8 cellular contexts compared by ENCODE assay signal in the genomic region with DNA sequence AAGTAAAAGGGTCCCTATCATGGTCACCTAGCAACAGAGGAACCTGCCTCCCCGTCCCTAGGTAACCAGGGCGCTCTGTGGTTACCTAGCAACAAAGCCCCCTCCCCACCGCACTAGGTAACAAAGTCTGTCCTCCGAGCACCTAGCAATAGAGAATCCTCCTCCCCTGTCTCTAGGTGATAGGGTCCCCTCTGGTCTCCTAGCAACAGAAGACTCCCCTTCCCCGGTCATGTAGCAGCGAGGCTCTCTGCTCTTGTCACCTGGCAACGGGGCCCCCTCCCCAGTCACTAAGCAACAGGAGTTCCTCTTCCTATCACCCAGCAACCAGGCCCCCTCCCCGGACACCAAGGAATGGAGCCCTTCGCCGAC. TPM values are rescaled to one million over a fixed set of nuclear protein-coding genes. Genes with fewer than 3 reads are reported as not detected.
DNase-seq lines count a peak whose midpoint lies in the region; TF ChIP-seq lines count a peak whose summit lies in the region.

No MANE protein-coding gene starts in this region.

- H3K36me3 Mint-ChIP-seq in type B pancreatic cell (no peaks in the 10 kb centered on the region), endothelial cell (ENCODE audit: low read depth, unreplicated experiment) (peaks cover 17% of the 10 kb centered on the region)

- H3K27me3 Mint-ChIP-seq in type B pancreatic cell (peaks cover 3% of the 10 kb centered on the region), endothelial cell (ENCODE audit: unreplicated experiment) (peaks cover 27% of the 10 kb centered on the region)

- H3K4me1 ChIP-seq in ES-I3 (ENCODE audit: insufficient read depth, low read length) (no peaks in the 10 kb centered on the region; the same call in 1 of the 2 replicates), liver (ENCODE audit: control insufficient read depth in 4 of 4, insufficient read depth in 4 of 4, low read length in 3 of 4) (peaks cover 10 to 26% (median 18%) of the 10 kb centered on the region in 4 donors)

- peak; percentile 94 for DNase-seq in NCI-H1417 treated with DMSO at 0.1 percent for 48 hours (lab: John Stamatoyannopoulos, UW)
- no peak for DNase-seq in type B pancreatic cell (ENCODE audit: extremely low spot score, unreplicated experiment)
- DNase-seq in endothelial cell (ENCODE audit: low spot score), result no peak
- DNase-seq in NCI-H1048 (lab: John Stamatoyannopoulos, UW), result no peak
- DNase-seq in activated CD8-positive, alpha-beta memory T cell treated with anti-CD3 and anti-CD28 coated beads for 24 hours, result no peak

- H3K27me3 ChIP-seq in liver (ENCODE audit: control insufficient read depth in 4 of 4, insufficient read depth in 4 of 4, low read length in 3 of 4), result no peaks in the 10 kb centered on the region

- peaks cover 18% of the 10 kb centered on the region for H3K4me1 Mint-ChIP-seq in type B pancreatic cell (ENCODE audit: unreplicated experiment)
- no peaks in the 10 kb centered on the region for H3K4me1 Mint-ChIP-seq in endothelial cell (ENCODE audit: unreplicated experiment)

- peak overlapping the region; percentile 93 for H3K27ac ChIP-seq in angular gyrus (ENCODE audit: low read depth, low read length)
- peak overlapping the region in 1 of 2 donors; percentile 89 for H3K27ac ChIP-seq in liver (ENCODE audit: low read depth in 1 of 2, low read length in 2 of 2)

- H3K4me3 Mint-ChIP-seq in type B pancreatic cell, result peak overlapping the region; percentile 96
- no peak overlapping the region for H3K4me3 Mint-ChIP-seq in endothelial cell (ENCODE audit: unreplicated experiment)

- no peaks in the 10 kb centered on the region for H3K9me3 Mint-ChIP-seq in type B pancreatic cell
- peaks cover 19% of the 10 kb centered on the region for H3K9me3 Mint-ChIP-seq in endothelial cell (ENCODE audit: unreplicated experiment)

- WGBS in liver, result 7% methylated on average over 10 of the region's 10 CpGs

- TF ChIP-seq CTCF in liver (IDR thresholded peaks at IDR 0.05; ENCODE audit: low read depth, low read length, missing input control), result no peak
- TF ChIP-seq CTCF in type B pancreatic cell (conservative IDR thresholded peaks at IDR 0.05), result no peak
- TF ChIP-seq CTCF in endothelial cell (IDR thresholded peaks at IDR 0.05; ENCODE audit: unreplicated experiment), result no peak

- peak overlapping the region; percentile 97 for H3K27ac Mint-ChIP-seq in type B pancreatic cell
- no peak overlapping the region for H3K27ac Mint-ChIP-seq in endothelial cell (ENCODE audit: unreplicated experiment)

- TF ChIP-seq RAD21 in liver (IDR thresholded peaks at IDR 0.05), result no peak

- H3K36me3 ChIP-seq in ES-I3 (ENCODE audit: insufficient read depth, low read length) (no peaks in the 10 kb centered on the region), liver (ENCODE audit: control insufficient read depth in 4 of 4, insufficient read depth in 3 of 4, low read depth in 1 of 4, low read length in 3 of 4) (no peaks in the 10 kb centered on the region)

- H3K9me3 ChIP-seq in ES-I3 (ENCODE audit: control insufficient read depth, insufficient read depth, low read length), result no peaks in the 10 kb centered on the region
- H3K9me3 ChIP-seq in liver (ENCODE audit: control insufficient read depth in 4 of 4, low read length in 3 of 4), result no peaks in the 10 kb centered on the region

- peak overlapping the region; percentile 55; the same call in 1 of the 2 replicates for H3K9ac ChIP-seq in ES-I3 (ENCODE audit: low read depth, low read length)
- peak overlapping the region; percentile 15 to 21 for H3K9ac ChIP-seq in liver (ENCODE audit: low read depth in 1 of 2, low read length in 2 of 2)

- peak overlapping the region; percentile 54 to 73 (median 71) for H3K4me3 ChIP-seq in liver (ENCODE audit: low read depth in 1 of 3, low read length in 3 of 3)

TF ChIP-seq in liver, 16 proteins besides CTCF, POLR2A, EP300 and RAD21:
- TF ChIP-seq, protein P1, sequence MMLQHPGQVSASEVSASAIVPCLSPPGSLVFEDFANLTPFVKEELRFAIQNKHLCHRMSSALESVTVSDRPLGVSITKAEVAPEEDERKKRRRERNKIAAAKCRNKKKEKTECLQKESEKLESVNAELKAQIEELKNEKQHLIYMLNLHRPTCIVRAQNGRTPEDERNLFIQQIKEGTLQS (IDR thresholded peaks at IDR 0.05), result no peak
- no peak for TF ChIP-seq RXRA (IDR thresholded peaks at IDR 0.05)
- TF ChIP-seq HNF4G (IDR thresholded peaks at IDR 0.05), result no peak
- TF ChIP-seq, protein P2, sequence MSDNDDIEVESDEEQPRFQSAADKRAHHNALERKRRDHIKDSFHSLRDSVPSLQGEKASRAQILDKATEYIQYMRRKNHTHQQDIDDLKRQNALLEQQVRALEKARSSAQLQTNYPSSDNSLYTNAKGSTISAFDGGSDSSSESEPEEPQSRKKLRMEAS (IDR thresholded peaks at IDR 0.05), result no peak
- TF ChIP-seq, protein P3, sequence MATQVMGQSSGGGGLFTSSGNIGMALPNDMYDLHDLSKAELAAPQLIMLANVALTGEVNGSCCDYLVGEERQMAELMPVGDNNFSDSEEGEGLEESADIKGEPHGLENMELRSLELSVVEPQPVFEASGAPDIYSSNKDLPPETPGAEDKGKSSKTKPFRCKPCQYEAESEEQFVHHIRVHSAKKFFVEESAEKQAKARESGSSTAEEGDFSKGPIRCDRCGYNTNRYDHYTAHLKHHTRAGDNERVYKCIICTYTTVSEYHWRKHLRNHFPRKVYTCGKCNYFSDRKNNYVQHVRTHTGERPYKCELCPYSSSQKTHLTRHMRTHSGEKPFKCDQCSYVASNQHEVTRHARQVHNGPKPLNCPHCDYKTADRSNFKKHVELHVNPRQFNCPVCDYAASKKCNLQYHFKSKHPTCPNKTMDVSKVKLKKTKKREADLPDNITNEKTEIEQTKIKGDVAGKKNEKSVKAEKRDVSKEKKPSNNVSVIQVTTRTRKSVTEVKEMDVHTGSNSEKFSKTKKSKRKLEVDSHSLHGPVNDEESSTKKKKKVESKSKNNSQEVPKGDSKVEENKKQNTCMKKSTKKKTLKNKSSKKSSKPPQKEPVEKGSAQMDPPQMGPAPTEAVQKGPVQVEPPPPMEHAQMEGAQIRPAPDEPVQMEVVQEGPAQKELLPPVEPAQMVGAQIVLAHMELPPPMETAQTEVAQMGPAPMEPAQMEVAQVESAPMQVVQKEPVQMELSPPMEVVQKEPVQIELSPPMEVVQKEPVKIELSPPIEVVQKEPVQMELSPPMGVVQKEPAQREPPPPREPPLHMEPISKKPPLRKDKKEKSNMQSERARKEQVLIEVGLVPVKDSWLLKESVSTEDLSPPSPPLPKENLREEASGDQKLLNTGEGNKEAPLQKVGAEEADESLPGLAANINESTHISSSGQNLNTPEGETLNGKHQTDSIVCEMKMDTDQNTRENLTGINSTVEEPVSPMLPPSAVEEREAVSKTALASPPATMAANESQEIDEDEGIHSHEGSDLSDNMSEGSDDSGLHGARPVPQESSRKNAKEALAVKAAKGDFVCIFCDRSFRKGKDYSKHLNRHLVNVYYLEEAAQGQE (IDR thresholded peaks at IDR 0.05), result no peak
- TF ChIP-seq SP1 (IDR thresholded peaks at IDR 0.05), result no peak
- no peak for TF ChIP-seq EGR1 (IDR thresholded peaks at IDR 0.05; ENCODE audit: low read depth in 2 of 2)
- TF ChIP-seq YY1 (IDR thresholded peaks at IDR 0.05), result no peak
- no peak for TF ChIP-seq HNF4A (conservative IDR thresholded peaks at IDR 0.05)
- TF ChIP-seq, protein P4, sequence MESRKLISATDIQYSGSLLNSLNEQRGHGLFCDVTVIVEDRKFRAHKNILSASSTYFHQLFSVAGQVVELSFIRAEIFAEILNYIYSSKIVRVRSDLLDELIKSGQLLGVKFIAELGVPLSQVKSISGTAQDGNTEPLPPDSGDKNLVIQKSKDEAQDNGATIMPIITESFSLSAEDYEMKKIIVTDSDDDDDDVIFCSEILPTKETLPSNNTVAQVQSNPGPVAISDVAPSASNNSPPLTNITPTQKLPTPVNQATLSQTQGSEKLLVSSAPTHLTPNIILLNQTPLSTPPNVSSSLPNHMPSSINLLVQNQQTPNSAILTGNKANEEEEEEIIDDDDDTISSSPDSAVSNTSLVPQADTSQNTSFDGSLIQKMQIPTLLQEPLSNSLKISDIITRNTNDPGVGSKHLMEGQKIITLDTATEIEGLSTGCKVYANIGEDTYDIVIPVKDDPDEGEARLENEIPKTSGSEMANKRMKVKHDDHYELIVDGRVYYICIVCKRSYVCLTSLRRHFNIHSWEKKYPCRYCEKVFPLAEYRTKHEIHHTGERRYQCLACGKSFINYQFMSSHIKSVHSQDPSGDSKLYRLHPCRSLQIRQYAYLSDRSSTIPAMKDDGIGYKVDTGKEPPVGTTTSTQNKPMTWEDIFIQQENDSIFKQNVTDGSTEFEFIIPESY (IDR thresholded peaks at IDR 0.05), result no peak
- no peak for TF ChIP-seq GABPA (IDR thresholded peaks at IDR 0.05 in 1 of 2, conservative IDR thresholded peaks at IDR 0.05 in 1 of 2)
- TF ChIP-seq FOXA2 (IDR thresholded peaks at IDR 0.05), result no peak
- TF ChIP-seq NR2F2 (IDR thresholded peaks at IDR 0.05), result no peak
- TF ChIP-seq TAF1 (conservative IDR thresholded peaks at IDR 0.05), result no peak
- no peak for TF ChIP-seq JUND (IDR thresholded peaks at IDR 0.05)
- TF ChIP-seq FOXA1 (IDR thresholded peaks at IDR 0.05), result no peak

RNA-seq across cellular contexts. Expression of a gene that starts 0.3 kb away (rescaled TPM):
- 1 to 10 TPM; 6.6 to 9.8 TPM for total RNA-seq in liver
- polyA plus RNA-seq in liver, result 10 to 100 TPM; 30.2 to 32.9 TPM
- total RNA-seq in type B pancreatic cell (ENCODE audit: low replicate concordance), result 16.2 and 23.2 TPM in 2 replicates
- 0.46 TPM for total RNA-seq in endothelial cell (ENCODE audit: unreplicated experiment)

RNA-seq across cellular contexts. Expression of a gene that starts 3.0 kb away (rescaled TPM):
- total RNA-seq in liver (10 to 100 TPM in 1 of 2 donors, 1 to 10 TPM in 1; 7.3 to 11.6 TPM), type B pancreatic cell (ENCODE audit: low replicate concordance) (not detected in 2 replicates), endothelial cell (ENCODE audit: unreplicated experiment) (not detected)
- polyA plus RNA-seq in liver, result 10 to 100 TPM; 62.6 to 82.0 TPM

RNA-seq across cellular contexts. Expression of a gene that starts 34.0 kb away (rescaled TPM):
- under 1 TPM; 0.42 to 0.70 TPM for total RNA-seq in liver
- polyA plus RNA-seq in liver, result 1 to 10 TPM; 1.5 to 1.7 TPM
- total RNA-seq in type B pancreatic cell (ENCODE audit: low replicate concordance), result 1.9 and 5.2 TPM in 2 replicates
- total RNA-seq in endothelial cell (ENCODE audit: unreplicated experiment), result not detected

RNA-seq across cellular contexts. Expression of a gene that starts 34.4 kb away (rescaled TPM):
- total RNA-seq in liver (10 to 100 TPM; 33.5 to 47.5 TPM), type B pancreatic cell (ENCODE audit: low replicate concordance) (137 and 152 TPM in 2 replicates), endothelial cell (ENCODE audit: unreplicated experiment) (0.21 TPM)
- polyA plus RNA-seq in liver, result 100 to 1,000 TPM in 1 of 2 donors, 10 to 100 TPM in 1; 17.1 to 132 TPM

RNA-seq across cellular contexts. Expression of a gene that starts 57.6 kb away (rescaled TPM):
- total RNA-seq in liver (1 to 10 TPM; 1.0 to 1.1 TPM), type B pancreatic cell (ENCODE audit: low replicate concordance) (0.38 and 21.7 TPM in 2 replicates), endothelial cell (ENCODE audit: unreplicated experiment) (3.0 TPM)
- polyA plus RNA-seq in liver, result under 1 TPM; 0.11 to 0.58 TPM
